1 cellular context compared by ENCODE assay signal in the genomic region with DNA sequence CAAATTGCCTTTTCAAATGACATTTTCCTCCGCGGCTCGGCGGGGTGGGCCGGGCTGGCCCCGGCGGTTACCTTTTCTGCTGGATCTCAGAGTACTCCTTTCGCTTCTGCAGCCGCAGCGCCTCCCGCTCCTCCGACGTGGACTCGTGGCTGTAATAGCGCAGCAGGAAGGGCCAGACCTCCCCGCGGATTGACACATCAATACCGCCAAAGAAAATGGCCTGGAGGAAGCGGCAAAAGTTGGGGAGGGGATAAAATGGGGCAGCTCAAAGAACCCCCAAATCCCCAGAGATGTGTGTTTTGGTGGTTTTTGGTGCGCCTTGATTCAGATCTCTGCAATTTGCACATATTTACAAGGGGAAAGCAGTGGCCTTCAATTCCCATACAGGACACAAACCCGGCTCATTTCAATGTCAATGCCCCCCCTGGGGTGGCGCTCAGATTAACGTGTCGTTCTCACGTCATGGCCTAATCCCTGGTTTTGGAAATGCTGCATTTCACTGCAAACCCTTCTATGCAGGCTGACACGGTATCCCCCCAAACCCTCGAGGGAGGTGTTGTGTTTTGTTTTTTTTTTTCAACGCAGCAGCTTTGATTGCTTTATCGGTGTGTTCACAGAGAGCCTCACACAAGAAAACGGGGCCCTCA.
TF ChIP-seq lines count a peak whose summit lies in the region.

No MANE protein-coding gene starts in this region.

TF ChIP-seq in K562, 482 proteins besides CTCF, POLR2A, EP300 and RAD21 (continued from another document):
- no peak for TF ChIP-seq HDAC1 (IDR thresholded peaks at IDR 0.05)
